ENCODE assay signal across 1 cellular context in the genomic region with DNA sequence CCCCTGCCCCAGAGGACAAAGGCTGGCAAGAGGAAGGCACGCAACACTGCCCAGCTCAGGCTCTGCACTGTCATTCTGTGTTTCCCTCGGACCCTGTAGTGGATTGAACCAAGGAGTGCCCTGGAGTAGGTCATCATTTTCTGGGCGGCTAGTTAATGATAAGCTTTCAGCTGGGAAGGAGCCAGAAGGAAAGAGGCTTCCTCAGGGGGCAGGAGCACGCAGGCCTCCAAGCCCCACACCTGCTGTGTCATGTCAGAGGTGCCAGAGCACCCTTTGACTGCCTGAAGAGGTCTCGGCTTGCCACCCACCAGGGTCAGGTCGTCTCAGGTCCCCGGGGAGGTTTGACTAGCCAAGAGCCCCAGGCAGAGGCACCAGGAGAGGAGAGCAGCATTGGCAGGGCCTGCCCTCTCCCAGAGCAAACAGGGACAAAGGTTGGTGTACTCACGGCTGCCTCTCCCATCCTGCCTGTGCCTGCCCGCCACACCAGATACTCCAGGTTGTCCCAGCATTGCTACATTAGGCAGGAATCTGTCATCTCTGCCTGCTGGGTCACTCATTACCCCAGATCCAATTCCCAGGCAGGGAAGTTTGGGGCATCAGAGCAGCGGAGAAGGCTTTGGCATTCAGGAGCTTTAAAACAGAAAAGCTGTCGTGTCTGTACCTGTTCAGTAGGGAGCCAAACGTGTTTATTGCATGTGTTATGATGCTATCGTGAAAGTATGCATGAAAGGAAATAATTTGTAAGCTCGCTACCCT.
A peak's percentile ranks its signal among the peaks of the same experiment; 100 is the strongest.
TF ChIP-seq lines count a peak whose summit lies in the region.

No MANE protein-coding gene starts in this region.

TF ChIP-seq in A549, 52 proteins besides CTCF, POLR2A, EP300 and RAD21 (continued from another document):
- no peak for TF ChIP-seq CBX8 (IDR thresholded peaks at IDR 0.05)
- no peak for TF ChIP-seq KDM1A (IDR thresholded peaks at IDR 0.05; ENCODE audit: low read depth)
- TF ChIP-seq ZFP36 (IDR thresholded peaks at IDR 0.05; ENCODE audit: borderline replicate concordance, partially characterized antibody), result no peak
- no peak for TF ChIP-seq HOXB5 (CRISPR knock-in tag; IDR thresholded peaks at IDR 0.05)
- no peak for TF ChIP-seq RNF2 (IDR thresholded peaks at IDR 0.05; ENCODE audit: borderline replicate concordance, low read depth)
- TF ChIP-seq MAFK (IDR thresholded peaks at IDR 0.05; ENCODE audit: partially characterized antibody), result peak; percentile 93
- TF ChIP-seq, protein P1, sequence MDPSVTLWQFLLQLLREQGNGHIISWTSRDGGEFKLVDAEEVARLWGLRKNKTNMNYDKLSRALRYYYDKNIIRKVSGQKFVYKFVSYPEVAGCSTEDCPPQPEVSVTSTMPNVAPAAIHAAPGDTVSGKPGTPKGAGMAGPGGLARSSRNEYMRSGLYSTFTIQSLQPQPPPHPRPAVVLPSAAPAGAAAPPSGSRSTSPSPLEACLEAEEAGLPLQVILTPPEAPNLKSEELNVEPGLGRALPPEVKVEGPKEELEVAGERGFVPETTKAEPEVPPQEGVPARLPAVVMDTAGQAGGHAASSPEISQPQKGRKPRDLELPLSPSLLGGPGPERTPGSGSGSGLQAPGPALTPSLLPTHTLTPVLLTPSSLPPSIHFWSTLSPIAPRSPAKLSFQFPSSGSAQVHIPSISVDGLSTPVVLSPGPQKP (IDR thresholded peaks at IDR 0.05; ENCODE audit: low read depth, low read length), result no peak
- TF ChIP-seq ZC3H11A (IDR thresholded peaks at IDR 0.05), result no peak
- 0 out of 2 replicates have a peak, but pooled peaks have one; percentile 19 for TF ChIP-seq MAZ (IDR thresholded peaks at IDR 0.05; ENCODE audit: borderline replicate concordance, low read depth, low read length)
- TF ChIP-seq, protein P2, sequence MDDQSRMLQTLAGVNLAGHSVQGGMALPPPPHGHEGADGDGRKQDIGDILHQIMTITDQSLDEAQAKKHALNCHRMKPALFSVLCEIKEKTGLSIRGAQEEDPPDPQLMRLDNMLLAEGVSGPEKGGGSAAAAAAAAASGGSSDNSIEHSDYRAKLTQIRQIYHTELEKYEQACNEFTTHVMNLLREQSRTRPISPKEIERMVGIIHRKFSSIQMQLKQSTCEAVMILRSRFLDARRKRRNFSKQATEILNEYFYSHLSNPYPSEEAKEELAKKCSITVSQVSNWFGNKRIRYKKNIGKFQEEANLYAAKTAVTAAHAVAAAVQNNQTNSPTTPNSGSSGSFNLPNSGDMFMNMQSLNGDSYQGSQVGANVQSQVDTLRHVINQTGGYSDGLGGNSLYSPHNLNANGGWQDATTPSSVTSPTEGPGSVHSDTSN (IDR thresholded peaks at IDR 0.05), result peak; percentile 58
- TF ChIP-seq, protein P3, sequence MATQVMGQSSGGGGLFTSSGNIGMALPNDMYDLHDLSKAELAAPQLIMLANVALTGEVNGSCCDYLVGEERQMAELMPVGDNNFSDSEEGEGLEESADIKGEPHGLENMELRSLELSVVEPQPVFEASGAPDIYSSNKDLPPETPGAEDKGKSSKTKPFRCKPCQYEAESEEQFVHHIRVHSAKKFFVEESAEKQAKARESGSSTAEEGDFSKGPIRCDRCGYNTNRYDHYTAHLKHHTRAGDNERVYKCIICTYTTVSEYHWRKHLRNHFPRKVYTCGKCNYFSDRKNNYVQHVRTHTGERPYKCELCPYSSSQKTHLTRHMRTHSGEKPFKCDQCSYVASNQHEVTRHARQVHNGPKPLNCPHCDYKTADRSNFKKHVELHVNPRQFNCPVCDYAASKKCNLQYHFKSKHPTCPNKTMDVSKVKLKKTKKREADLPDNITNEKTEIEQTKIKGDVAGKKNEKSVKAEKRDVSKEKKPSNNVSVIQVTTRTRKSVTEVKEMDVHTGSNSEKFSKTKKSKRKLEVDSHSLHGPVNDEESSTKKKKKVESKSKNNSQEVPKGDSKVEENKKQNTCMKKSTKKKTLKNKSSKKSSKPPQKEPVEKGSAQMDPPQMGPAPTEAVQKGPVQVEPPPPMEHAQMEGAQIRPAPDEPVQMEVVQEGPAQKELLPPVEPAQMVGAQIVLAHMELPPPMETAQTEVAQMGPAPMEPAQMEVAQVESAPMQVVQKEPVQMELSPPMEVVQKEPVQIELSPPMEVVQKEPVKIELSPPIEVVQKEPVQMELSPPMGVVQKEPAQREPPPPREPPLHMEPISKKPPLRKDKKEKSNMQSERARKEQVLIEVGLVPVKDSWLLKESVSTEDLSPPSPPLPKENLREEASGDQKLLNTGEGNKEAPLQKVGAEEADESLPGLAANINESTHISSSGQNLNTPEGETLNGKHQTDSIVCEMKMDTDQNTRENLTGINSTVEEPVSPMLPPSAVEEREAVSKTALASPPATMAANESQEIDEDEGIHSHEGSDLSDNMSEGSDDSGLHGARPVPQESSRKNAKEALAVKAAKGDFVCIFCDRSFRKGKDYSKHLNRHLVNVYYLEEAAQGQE (IDR thresholded peaks at IDR 0.05), result no peak
- TF ChIP-seq GATA3 (IDR thresholded peaks at IDR 0.05; ENCODE audit: borderline replicate concordance), result peak; percentile 88
- TF ChIP-seq, protein P4, sequence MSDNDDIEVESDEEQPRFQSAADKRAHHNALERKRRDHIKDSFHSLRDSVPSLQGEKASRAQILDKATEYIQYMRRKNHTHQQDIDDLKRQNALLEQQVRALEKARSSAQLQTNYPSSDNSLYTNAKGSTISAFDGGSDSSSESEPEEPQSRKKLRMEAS (IDR thresholded peaks at IDR 0.05), result peak; percentile 81
- TF ChIP-seq TFCP2L1 (CRISPR knock-in tag; IDR thresholded peaks at IDR 0.05), result no peak
- TF ChIP-seq JUNB (IDR thresholded peaks at IDR 0.05), result peak; percentile 63; the same call in 1 of the 2 replicates
- TF ChIP-seq MYC (IDR thresholded peaks at IDR 0.05; ENCODE audit: borderline replicate concordance, low read length), result no peak; the same call in 1 of the 2 replicates
- TF ChIP-seq, protein P5, sequence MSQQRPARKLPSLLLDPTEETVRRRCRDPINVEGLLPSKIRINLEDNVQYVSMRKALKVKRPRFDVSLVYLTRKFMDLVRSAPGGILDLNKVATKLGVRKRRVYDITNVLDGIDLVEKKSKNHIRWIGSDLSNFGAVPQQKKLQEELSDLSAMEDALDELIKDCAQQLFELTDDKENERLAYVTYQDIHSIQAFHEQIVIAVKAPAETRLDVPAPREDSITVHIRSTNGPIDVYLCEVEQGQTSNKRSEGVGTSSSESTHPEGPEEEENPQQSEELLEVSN (IDR thresholded peaks at IDR 0.05; ENCODE audit: borderline replicate concordance, low read depth), result peak; percentile 18; the same call in 1 of the 2 replicates
- no peak for TF ChIP-seq HDAC2 (IDR thresholded peaks at IDR 0.05)
- no peak for TF ChIP-seq TP53 (CRISPR knock-in tag; IDR thresholded peaks at IDR 0.05)
- no peak for TF ChIP-seq BHLHE40 (IDR thresholded peaks at IDR 0.05; ENCODE audit: low read depth, low read length)
- TF ChIP-seq, protein P6, sequence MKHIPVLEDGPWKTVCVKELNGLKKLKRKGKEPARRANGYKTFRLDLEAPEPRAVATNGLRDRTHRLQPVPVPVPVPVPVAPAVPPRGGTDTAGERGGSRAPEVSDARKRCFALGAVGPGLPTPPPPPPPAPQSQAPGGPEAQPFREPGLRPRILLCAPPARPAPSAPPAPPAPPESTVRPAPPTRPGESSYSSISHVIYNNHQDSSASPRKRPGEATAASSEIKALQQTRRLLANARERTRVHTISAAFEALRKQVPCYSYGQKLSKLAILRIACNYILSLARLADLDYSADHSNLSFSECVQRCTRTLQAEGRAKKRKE (CRISPR knock-in tag; IDR thresholded peaks at IDR 0.05; ENCODE audit: low read depth), result no peak
- TF ChIP-seq SREBF2 (IDR thresholded peaks at IDR 0.05), result no peak
- TF ChIP-seq FOXS1 (CRISPR knock-in tag; IDR thresholded peaks at IDR 0.05), result no peak; the same call in 1 of the 2 replicates
- TF ChIP-seq HOXA7 (CRISPR knock-in tag; IDR thresholded peaks at IDR 0.05), result no peak
- TF ChIP-seq FOSB (CRISPR knock-in tag; IDR thresholded peaks at IDR 0.05), result no peak
- TF ChIP-seq EHMT2 (IDR thresholded peaks at IDR 0.05; ENCODE audit: low read depth), result no peak
- no peak for TF ChIP-seq CBX2 (IDR thresholded peaks at IDR 0.05; ENCODE audit: borderline replicate concordance, low read depth)
- TF ChIP-seq ZNF302 (CRISPR knock-in tag; IDR thresholded peaks at IDR 0.05), result no peak; the same call in 1 of the 2 replicates
- no peak for TF ChIP-seq RCOR1 (IDR thresholded peaks at IDR 0.05; ENCODE audit: low read depth, low read length)
- TF ChIP-seq RFX5 (IDR thresholded peaks at IDR 0.05), result no peak
- TF ChIP-seq, protein P7, sequence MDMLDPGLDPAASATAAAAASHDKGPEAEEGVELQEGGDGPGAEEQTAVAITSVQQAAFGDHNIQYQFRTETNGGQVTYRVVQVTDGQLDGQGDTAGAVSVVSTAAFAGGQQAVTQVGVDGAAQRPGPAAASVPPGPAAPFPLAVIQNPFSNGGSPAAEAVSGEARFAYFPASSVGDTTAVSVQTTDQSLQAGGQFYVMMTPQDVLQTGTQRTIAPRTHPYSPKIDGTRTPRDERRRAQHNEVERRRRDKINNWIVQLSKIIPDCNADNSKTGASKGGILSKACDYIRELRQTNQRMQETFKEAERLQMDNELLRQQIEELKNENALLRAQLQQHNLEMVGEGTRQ (IDR thresholded peaks at IDR 0.05), result no peak
- no peak for TF ChIP-seq HEYL (CRISPR knock-in tag; IDR thresholded peaks at IDR 0.05)
- TF ChIP-seq ZSCAN20 (CRISPR knock-in tag; IDR thresholded peaks at IDR 0.05), result no peak
- no peak for TF ChIP-seq CHD4 (IDR thresholded peaks at IDR 0.05; ENCODE audit: borderline replicate concordance)
TF ChIP-seq in A549: peak in this region for 14.
